1 cellular context compared by ENCODE assay signal in the genomic region with DNA sequence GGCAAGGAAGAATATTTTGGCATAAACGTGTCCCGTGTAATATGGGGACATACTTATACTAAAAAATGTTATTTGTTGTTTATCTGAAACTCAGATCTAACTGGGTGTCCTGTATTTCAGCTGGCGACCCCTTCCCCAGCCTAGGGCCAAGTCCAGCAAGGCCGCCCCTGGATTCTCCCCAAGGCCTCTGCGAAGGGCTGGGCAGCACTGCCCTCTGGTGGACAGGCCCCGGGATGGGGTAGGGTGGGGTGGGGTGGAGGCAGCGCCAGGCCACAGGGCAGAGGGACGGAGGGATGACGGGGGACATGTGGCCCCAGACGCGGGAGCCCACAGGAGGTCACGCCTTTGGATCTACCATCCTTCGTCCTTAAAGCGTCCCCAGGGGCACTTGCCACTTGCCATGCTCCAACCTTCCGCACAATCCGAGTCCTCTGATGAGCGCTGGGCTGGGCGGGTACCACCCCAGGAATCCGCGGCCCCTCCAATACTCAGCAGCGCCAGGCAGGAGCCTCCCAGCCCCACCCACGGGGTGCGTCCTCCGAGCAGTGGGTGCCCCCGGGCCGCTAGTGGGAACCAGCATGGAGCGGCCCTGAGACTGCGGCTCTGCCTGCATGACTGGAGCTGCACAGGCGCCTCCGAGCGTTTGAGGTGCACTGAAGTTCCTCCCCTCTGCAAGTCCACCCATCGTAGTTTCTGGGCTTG.
A peak's percentile ranks its signal among the peaks of the same experiment; 100 is the strongest.
TF ChIP-seq lines count a peak whose summit lies in the region.

No MANE protein-coding gene starts in this region.

TF ChIP-seq in K562, 482 proteins besides CTCF, POLR2A, EP300 and RAD21 (continues in another document):
- peak; percentile 35; the same call in 1 of the 2 replicates for TF ChIP-seq KLF6 (CRISPR knock-in tag; IDR thresholded peaks at IDR 0.05; ENCODE audit: borderline replicate concordance)
- no peak for TF ChIP-seq TAL1 (IDR thresholded peaks at IDR 0.05)
- TF ChIP-seq ZFP1 (CRISPR knock-in tag; IDR thresholded peaks at IDR 0.05): no peak
- TF ChIP-seq ETV1 (tag; conservative IDR thresholded peaks at IDR 0.05; ENCODE audit: low read depth): no peak
- TF ChIP-seq, protein P1, sequence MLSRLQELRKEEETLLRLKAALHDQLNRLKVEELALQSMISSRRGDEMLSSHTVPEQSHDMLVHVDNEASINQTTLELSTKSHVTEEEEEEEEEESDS (CRISPR knock-in tag; IDR thresholded peaks at IDR 0.05): no peak
- TF ChIP-seq TBL1XR1 (IDR thresholded peaks at IDR 0.05; ENCODE audit: low read length in 2 of 2): no peak
- TF ChIP-seq, protein P2, sequence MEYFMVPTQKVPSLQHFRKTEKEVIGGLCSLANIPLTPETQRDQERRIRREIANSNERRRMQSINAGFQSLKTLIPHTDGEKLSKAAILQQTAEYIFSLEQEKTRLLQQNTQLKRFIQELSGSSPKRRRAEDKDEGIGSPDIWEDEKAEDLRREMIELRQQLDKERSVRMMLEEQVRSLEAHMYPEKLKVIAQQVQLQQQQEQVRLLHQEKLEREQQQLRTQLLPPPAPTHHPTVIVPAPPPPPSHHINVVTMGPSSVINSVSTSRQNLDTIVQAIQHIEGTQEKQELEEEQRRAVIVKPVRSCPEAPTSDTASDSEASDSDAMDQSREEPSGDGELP (CRISPR knock-in tag; IDR thresholded peaks at IDR 0.05; ENCODE audit: borderline replicate concordance): peak; percentile 29; the same call in 1 of the 2 replicates
- TF ChIP-seq, protein P3, sequence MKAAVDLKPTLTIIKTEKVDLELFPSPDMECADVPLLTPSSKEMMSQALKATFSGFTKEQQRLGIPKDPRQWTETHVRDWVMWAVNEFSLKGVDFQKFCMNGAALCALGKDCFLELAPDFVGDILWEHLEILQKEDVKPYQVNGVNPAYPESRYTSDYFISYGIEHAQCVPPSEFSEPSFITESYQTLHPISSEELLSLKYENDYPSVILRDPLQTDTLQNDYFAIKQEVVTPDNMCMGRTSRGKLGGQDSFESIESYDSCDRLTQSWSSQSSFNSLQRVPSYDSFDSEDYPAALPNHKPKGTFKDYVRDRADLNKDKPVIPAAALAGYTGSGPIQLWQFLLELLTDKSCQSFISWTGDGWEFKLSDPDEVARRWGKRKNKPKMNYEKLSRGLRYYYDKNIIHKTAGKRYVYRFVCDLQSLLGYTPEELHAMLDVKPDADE (conservative IDR thresholded peaks at IDR 0.05; ENCODE audit: control insufficient read depth, low read depth, low read length): no peak
- TF ChIP-seq MYC (IDR thresholded peaks at IDR 0.05; ENCODE audit: low read depth, low read length): peak; percentile 39; the same call in 1 of the 2 replicates
- no peak for TF ChIP-seq MYC (CRISPR knock-in tag; IDR thresholded peaks at IDR 0.05; ENCODE audit: borderline replicate concordance, low read depth)
- no peak for TF ChIP-seq ZNF134 (CRISPR knock-in tag; conservative IDR thresholded peaks at IDR 0.05)
- no peak for TF ChIP-seq SMARCB1 (IDR thresholded peaks at IDR 0.05; ENCODE audit: insufficient read length, low read depth)
- no peak for TF ChIP-seq SRF (CRISPR knock-in tag; IDR thresholded peaks at IDR 0.05)
- TF ChIP-seq XRCC5 (IDR thresholded peaks at IDR 0.05; ENCODE audit: low read depth, low read length): no peak
- peak; percentile 87 for TF ChIP-seq FOSL1 (tag; conservative IDR thresholded peaks at IDR 0.05)
- TF ChIP-seq ZNF445 (CRISPR knock-in tag; IDR thresholded peaks at IDR 0.05; ENCODE audit: low read depth): no peak
- TF ChIP-seq, protein P4, sequence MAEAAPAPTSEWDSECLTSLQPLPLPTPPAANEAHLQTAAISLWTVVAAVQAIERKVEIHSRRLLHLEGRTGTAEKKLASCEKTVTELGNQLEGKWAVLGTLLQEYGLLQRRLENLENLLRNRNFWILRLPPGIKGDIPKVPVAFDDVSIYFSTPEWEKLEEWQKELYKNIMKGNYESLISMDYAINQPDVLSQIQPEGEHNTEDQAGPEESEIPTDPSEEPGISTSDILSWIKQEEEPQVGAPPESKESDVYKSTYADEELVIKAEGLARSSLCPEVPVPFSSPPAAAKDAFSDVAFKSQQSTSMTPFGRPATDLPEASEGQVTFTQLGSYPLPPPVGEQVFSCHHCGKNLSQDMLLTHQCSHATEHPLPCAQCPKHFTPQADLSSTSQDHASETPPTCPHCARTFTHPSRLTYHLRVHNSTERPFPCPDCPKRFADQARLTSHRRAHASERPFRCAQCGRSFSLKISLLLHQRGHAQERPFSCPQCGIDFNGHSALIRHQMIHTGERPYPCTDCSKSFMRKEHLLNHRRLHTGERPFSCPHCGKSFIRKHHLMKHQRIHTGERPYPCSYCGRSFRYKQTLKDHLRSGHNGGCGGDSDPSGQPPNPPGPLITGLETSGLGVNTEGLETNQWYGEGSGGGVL (CRISPR knock-in tag; IDR thresholded peaks at IDR 0.05): no peak
- no peak for TF ChIP-seq KDM4B (IDR thresholded peaks at IDR 0.05; ENCODE audit: borderline replicate concordance in 2 of 2, low read depth in 1 of 2)
- TF ChIP-seq, protein P5, sequence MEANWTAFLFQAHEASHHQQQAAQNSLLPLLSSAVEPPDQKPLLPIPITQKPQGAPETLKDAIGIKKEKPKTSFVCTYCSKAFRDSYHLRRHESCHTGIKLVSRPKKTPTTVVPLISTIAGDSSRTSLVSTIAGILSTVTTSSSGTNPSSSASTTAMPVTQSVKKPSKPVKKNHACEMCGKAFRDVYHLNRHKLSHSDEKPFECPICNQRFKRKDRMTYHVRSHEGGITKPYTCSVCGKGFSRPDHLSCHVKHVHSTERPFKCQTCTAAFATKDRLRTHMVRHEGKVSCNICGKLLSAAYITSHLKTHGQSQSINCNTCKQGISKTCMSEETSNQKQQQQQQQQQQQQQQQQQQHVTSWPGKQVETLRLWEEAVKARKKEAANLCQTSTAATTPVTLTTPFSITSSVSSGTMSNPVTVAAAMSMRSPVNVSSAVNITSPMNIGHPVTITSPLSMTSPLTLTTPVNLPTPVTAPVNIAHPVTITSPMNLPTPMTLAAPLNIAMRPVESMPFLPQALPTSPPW (CRISPR knock-in tag; IDR thresholded peaks at IDR 0.05): peak; percentile 85
- TF ChIP-seq ZKSCAN8 (CRISPR knock-in tag; IDR thresholded peaks at IDR 0.05): no peak
- TF ChIP-seq ZNF778 (CRISPR knock-in tag; IDR thresholded peaks at IDR 0.05): no peak
- TF ChIP-seq MAZ (CRISPR knock-in tag; conservative IDR thresholded peaks at IDR 0.05 in 1 of 2, IDR thresholded peaks at IDR 0.05 in 1 of 2): peak; percentile 71 to 77; a peak in 3 of 4 replicates
- no peak for TF ChIP-seq MEF2A (IDR thresholded peaks at IDR 0.05; ENCODE audit: control insufficient read depth, low read depth, low read length)
- TF ChIP-seq, protein P6, sequence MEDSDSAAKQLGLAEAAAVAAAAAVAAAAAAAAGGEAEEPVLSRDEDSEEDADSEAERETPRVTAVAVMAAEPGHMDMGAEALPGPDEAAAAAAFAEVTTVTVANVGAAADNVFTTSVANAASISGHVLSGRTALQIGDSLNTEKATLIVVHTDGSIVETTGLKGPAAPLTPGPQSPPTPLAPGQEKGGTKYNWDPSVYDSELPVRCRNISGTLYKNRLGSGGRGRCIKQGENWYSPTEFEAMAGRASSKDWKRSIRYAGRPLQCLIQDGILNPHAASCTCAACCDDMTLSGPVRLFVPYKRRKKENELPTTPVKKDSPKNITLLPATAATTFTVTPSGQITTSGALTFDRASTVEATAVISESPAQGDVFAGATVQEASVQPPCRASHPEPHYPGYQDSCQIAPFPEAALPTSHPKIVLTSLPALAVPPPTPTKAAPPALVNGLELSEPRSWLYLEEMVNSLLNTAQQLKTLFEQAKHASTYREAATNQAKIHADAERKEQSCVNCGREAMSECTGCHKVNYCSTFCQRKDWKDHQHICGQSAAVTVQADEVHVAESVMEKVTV (CRISPR knock-in tag; IDR thresholded peaks at IDR 0.05): peak; percentile 81
- TF ChIP-seq EHMT2 (IDR thresholded peaks at IDR 0.05): no peak
- TF ChIP-seq, protein P7, sequence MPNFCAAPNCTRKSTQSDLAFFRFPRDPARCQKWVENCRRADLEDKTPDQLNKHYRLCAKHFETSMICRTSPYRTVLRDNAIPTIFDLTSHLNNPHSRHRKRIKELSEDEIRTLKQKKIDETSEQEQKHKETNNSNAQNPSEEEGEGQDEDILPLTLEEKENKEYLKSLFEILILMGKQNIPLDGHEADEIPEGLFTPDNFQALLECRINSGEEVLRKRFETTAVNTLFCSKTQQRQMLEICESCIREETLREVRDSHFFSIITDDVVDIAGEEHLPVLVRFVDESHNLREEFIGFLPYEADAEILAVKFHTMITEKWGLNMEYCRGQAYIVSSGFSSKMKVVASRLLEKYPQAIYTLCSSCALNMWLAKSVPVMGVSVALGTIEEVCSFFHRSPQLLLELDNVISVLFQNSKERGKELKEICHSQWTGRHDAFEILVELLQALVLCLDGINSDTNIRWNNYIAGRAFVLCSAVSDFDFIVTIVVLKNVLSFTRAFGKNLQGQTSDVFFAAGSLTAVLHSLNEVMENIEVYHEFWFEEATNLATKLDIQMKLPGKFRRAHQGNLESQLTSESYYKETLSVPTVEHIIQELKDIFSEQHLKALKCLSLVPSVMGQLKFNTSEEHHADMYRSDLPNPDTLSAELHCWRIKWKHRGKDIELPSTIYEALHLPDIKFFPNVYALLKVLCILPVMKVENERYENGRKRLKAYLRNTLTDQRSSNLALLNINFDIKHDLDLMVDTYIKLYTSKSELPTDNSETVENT (CRISPR knock-in tag; IDR thresholded peaks at IDR 0.05): no peak
- TF ChIP-seq ZNF274 (IDR thresholded peaks at IDR 0.05; ENCODE audit: borderline replicate concordance, low read depth, low read length): no peak
- peak; percentile 64 for TF ChIP-seq ZBTB7A (IDR thresholded peaks at IDR 0.05; ENCODE audit: borderline replicate concordance, control insufficient read depth, low read depth, low read length)
- no peak for TF ChIP-seq ESRRB (CRISPR knock-in tag; IDR thresholded peaks at IDR 0.05; ENCODE audit: borderline replicate concordance)
- TF ChIP-seq, protein P8, sequence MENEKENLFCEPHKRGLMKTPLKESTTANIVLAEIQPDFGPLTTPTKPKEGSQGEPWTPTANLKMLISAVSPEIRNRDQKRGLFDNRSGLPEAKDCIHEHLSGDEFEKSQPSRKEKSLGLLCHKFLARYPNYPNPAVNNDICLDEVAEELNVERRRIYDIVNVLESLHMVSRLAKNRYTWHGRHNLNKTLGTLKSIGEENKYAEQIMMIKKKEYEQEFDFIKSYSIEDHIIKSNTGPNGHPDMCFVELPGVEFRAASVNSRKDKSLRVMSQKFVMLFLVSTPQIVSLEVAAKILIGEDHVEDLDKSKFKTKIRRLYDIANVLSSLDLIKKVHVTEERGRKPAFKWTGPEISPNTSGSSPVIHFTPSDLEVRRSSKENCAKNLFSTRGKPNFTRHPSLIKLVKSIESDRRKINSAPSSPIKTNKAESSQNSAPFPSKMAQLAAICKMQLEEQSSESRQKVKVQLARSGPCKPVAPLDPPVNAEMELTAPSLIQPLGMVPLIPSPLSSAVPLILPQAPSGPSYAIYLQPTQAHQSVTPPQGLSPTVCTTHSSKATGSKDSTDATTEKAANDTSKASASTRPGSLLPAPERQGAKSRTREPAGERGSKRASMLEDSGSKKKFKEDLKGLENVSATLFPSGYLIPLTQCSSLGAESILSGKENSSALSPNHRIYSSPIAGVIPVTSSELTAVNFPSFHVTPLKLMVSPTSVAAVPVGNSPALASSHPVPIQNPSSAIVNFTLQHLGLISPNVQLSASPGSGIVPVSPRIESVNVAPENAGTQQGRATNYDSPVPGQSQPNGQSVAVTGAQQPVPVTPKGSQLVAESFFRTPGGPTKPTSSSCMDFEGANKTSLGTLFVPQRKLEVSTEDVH (IDR thresholded peaks at IDR 0.05; ENCODE audit: low read depth, partially characterized antibody): no peak
- no peak for TF ChIP-seq NELFE (IDR thresholded peaks at IDR 0.05; ENCODE audit: insufficient read depth, insufficient read length)
- TF ChIP-seq, protein P9, sequence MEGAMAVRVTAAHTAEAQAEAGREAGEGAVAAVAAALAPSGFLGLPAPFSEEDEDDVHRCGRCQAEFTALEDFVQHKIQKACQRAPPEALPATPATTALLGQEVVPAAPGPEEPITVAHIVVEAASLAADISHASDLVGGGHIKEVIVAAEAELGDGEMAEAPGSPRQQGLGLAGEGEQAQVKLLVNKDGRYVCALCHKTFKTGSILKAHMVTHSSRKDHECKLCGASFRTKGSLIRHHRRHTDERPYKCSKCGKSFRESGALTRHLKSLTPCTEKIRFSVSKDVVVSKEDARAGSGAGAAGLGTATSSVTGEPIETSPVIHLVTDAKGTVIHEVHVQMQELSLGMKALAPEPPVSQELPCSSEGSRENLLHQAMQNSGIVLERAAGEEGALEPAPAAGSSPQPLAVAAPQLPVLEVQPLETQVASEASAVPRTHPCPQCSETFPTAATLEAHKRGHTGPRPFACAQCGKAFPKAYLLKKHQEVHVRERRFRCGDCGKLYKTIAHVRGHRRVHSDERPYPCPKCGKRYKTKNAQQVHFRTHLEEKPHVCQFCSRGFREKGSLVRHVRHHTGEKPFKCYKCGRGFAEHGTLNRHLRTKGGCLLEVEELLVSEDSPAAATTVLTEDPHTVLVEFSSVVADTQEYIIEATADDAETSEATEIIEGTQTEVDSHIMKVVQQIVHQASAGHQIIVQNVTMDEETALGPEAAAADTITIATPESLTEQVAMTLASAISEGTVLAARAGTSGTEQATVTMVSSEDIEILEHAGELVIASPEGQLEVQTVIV (CRISPR knock-in tag; IDR thresholded peaks at IDR 0.05; ENCODE audit: borderline replicate concordance): no peak
- TF ChIP-seq WHSC1 (IDR thresholded peaks at IDR 0.05; ENCODE audit: low read length): no peak
- TF ChIP-seq, protein P10, sequence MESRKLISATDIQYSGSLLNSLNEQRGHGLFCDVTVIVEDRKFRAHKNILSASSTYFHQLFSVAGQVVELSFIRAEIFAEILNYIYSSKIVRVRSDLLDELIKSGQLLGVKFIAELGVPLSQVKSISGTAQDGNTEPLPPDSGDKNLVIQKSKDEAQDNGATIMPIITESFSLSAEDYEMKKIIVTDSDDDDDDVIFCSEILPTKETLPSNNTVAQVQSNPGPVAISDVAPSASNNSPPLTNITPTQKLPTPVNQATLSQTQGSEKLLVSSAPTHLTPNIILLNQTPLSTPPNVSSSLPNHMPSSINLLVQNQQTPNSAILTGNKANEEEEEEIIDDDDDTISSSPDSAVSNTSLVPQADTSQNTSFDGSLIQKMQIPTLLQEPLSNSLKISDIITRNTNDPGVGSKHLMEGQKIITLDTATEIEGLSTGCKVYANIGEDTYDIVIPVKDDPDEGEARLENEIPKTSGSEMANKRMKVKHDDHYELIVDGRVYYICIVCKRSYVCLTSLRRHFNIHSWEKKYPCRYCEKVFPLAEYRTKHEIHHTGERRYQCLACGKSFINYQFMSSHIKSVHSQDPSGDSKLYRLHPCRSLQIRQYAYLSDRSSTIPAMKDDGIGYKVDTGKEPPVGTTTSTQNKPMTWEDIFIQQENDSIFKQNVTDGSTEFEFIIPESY (CRISPR knock-in tag; IDR thresholded peaks at IDR 0.05): peak; percentile 36; the same call in 1 of the 2 replicates
- TF ChIP-seq TEAD1 (CRISPR knock-in tag; IDR thresholded peaks at IDR 0.05): 0 out of 4 replicates have a peak, but pooled peaks of 1 of the 2 experiments have one; percentile 21
- 0 out of 2 replicates have a peak, but pooled peaks have one; percentile 61 for TF ChIP-seq LCOR (CRISPR knock-in tag; IDR thresholded peaks at IDR 0.05)
- no peak for TF ChIP-seq ZNF347 (CRISPR knock-in tag; IDR thresholded peaks at IDR 0.05; ENCODE audit: low read depth)
- no peak for TF ChIP-seq MTA1 (IDR thresholded peaks at IDR 0.05; ENCODE audit: borderline replicate concordance)
- TF ChIP-seq, protein P11, sequence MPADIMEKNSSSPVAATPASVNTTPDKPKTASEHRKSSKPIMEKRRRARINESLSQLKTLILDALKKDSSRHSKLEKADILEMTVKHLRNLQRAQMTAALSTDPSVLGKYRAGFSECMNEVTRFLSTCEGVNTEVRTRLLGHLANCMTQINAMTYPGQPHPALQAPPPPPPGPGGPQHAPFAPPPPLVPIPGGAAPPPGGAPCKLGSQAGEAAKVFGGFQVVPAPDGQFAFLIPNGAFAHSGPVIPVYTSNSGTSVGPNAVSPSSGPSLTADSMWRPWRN (IDR thresholded peaks at IDR 0.05; ENCODE audit: low read depth): no peak
